In the genomic region with DNA sequence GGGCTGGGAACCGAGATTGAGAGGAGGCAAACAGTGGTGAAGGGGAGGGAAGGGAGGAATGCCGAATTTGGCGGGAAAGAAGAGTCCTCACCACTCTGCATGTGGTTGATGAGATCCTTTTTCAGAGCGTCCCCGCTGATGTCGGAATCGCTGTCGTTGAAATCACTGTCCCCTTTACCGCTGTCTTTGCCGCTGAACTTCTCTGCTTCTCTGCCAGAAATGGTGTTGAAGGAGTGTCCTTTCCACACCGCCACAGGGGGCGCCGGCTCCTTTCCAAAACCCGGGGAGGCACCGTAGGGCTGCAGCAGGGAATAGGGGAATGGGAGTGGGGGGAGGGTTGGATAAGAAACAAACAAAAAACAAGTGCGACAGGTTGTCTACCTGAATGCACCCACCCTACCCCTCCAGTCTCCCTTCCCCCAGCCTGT, we compare ENCODE assay signal across 1 cellular context.
TF ChIP-seq lines count a peak whose summit lies in the region.

No MANE protein-coding gene starts in this region.

TF ChIP-seq in HepG2, 621 proteins besides CTCF, POLR2A, EP300 and RAD21 (continued from another document):
- TF ChIP-seq, protein P1, sequence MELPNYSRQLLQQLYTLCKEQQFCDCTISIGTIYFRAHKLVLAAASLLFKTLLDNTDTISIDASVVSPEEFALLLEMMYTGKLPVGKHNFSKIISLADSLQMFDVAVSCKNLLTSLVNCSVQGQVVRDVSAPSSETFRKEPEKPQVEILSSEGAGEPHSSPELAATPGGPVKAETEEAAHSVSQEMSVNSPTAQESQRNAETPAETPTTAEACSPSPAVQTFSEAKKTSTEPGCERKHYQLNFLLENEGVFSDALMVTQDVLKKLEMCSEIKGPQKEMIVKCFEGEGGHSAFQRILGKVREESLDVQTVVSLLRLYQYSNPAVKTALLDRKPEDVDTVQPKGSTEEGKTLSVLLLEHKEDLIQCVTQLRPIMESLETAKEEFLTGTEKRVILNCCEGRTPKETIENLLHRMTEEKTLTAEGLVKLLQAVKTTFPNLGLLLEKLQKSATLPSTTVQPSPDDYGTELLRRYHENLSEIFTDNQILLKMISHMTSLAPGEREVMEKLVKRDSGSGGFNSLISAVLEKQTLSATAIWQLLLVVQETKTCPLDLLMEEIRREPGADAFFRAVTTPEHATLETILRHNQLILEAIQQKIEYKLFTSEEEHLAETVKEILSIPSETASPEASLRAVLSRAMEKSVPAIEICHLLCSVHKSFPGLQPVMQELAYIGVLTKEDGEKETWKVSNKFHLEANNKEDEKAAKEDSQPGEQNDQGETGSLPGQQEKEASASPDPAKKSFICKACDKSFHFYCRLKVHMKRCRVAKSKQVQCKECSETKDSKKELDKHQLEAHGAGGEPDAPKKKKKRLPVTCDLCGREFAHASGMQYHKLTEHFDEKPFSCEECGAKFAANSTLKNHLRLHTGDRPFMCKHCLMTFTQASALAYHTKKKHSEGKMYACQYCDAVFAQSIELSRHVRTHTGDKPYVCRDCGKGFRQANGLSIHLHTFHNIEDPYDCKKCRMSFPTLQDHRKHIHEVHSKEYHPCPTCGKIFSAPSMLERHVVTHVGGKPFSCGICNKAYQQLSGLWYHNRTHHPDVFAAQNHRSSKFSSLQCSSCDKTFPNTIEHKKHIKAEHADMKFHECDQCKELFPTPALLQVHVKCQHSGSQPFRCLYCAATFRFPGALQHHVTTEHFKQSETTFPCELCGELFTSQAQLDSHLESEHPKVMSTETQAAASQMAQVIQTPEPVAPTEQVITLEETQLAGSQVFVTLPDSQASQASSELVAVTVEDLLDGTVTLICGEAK (IDR thresholded peaks at IDR 0.05) = no peak
- TF ChIP-seq, protein P1 (CRISPR knock-in tag; IDR thresholded peaks at IDR 0.05) = no peak
- TF ChIP-seq ZNF639 (CRISPR knock-in tag; conservative IDR thresholded peaks at IDR 0.05) = no peak
- no peak for TF ChIP-seq HNF4G (IDR thresholded peaks at IDR 0.05; ENCODE audit: borderline replicate concordance, low read depth, low read length)
- no peak for TF ChIP-seq HNF4G (CRISPR knock-in tag; IDR thresholded peaks at IDR 0.05; ENCODE audit: borderline replicate concordance, low read depth)
- no peak for TF ChIP-seq PHB2 (IDR thresholded peaks at IDR 0.05; ENCODE audit: partially characterized antibody)
- no peak for TF ChIP-seq DNMT3B (CRISPR knock-in tag; conservative IDR thresholded peaks at IDR 0.05)
- no peak for TF ChIP-seq HMG20A (CRISPR knock-in tag; IDR thresholded peaks at IDR 0.05; ENCODE audit: borderline replicate concordance)
- TF ChIP-seq ZNF839 (CRISPR knock-in tag; IDR thresholded peaks at IDR 0.05; ENCODE audit: borderline replicate concordance) = no peak
- no peak for TF ChIP-seq ATF5 (CRISPR knock-in tag; IDR thresholded peaks at IDR 0.05; ENCODE audit: low read depth)
- no peak for TF ChIP-seq ZNF850 (CRISPR knock-in tag; conservative IDR thresholded peaks at IDR 0.05)
- no peak for TF ChIP-seq MTA1 (CRISPR knock-in tag; IDR thresholded peaks at IDR 0.05; ENCODE audit: borderline replicate concordance)
- no peak for TF ChIP-seq ZNF709 (CRISPR knock-in tag; IDR thresholded peaks at IDR 0.05)
TF ChIP-seq in HepG2: peak in this region for 0.
